Comparison of ENCODE assay signal across 17 cellular contexts in the genomic region with DNA sequence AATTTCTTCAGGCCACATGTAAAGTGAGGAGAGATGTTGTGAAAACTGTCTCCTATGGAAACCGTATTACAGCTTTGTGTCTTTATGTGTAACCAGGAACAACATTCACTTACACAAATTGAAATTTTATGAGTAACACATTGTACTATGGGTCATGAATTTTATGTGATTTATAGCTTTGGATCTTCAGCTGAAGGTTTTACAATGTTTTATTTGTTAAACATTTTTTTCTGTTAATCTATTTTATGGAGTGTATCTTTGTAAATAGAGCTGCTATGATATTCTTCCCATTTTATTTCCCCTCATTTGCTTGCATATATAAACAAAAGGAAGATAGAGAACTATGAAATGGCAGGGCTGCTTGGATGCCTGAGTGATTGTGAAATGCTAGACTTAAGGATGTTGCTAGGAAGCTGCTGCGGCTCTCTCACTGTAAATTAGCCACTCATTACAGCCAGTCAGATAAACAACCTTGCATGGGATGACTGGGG.
A peak's percentile ranks its signal among the peaks of the same experiment; 100 is the strongest.
DNase-seq lines count a peak whose midpoint lies in the region; ATAC-seq and TF ChIP-seq lines count a peak whose summit lies in the region.
"Had no signal": no experiment of that assay in that cellular context is flagged by ENCODE, and none has a peak within 500 bp of the region (broad histone marks: within the 10 kb centered on the region; RNA-seq: fewer than 3 reads in every experiment).

No MANE protein-coding gene starts in this region.

- no peaks in the 10 kb centered on the region for H4K20me1 ChIP-seq in Karpas-422 (ENCODE audit: insufficient read depth, low read depth, low read length)
- H4K20me1 ChIP-seq: BLaER1 treated with 17β-estradiol and CSF1 and Interleukin-3, amounts not matched to agents 10 nM and 100 nM had no signal

- H3K9ac ChIP-seq in Karpas-422 (ENCODE audit: low read length) = no peak overlapping the region
- H3K9ac ChIP-seq: BLaER1 treated with 17β-estradiol and CSF1 and Interleukin-3, amounts not matched to agents 10 nM and 100 nM; KMS-11 had no signal

- no peak overlapping the region for H2AFZ ChIP-seq in Karpas-422 (ENCODE audit: low read length)

- H3K4me3 ChIP-seq in kidney epithelial cell (ENCODE audit: low read depth, low read length) = no peak overlapping the region
- no peak overlapping the region for H3K4me3 ChIP-seq in Karpas-422 (ENCODE audit: low read length)
- H3K4me3 ChIP-seq in psoas muscle = no peak overlapping the region
- H3K4me3 ChIP-seq: BLaER1 treated with 17β-estradiol and CSF1 and Interleukin-3, amounts not matched to agents 10 nM and 100 nM; esophagus muscularis mucosa had no signal

- intact Hi-C loops in psoas muscle (cut with DNase I) = no loop called here

- ATAC-seq in SK-N-SH treated with all-trans-retinoic acid at 6 μM for 48 hours (peak; percentile 36; the same call in 2 of the 3 replicates), psoas muscle (no peak)
- ATAC-seq: left cardiac atrium, Panc1 had no signal

- peaks cover 20% of the 10 kb centered on the region; the same call in 1 of the 2 replicates for H3K9me3 ChIP-seq in Karpas-422 (ENCODE audit: low read length)
- H3K9me3 ChIP-seq in psoas muscle = no peaks in the 10 kb centered on the region
- H3K9me3 ChIP-seq: BLaER1 treated with 17β-estradiol and CSF1 and Interleukin-3, amounts not matched to agents 10 nM and 100 nM; esophagus muscularis mucosa had no signal

- H3K4me1 ChIP-seq in Karpas-422 (ENCODE audit: low read length) (no peaks in the 10 kb centered on the region), psoas muscle (no peaks in the 10 kb centered on the region)
- H3K4me1 ChIP-seq: BLaER1 treated with 17β-estradiol and CSF1 and Interleukin-3, amounts not matched to agents 10 nM and 100 nM had no signal

- H3K27me3 ChIP-seq in kidney epithelial cell (ENCODE audit: control insufficient read depth, insufficient read depth, low read length) = no peaks in the 10 kb centered on the region
- no peaks in the 10 kb centered on the region for H3K27me3 ChIP-seq in Karpas-422 (ENCODE audit: low read length)
- H3K27me3 ChIP-seq in psoas muscle (ENCODE audit: insufficient read depth in 3 of 3, low read length in 2 of 3) = no peaks in the 10 kb centered on the region
- H3K27me3 ChIP-seq: BLaER1 treated with 17β-estradiol and CSF1 and Interleukin-3, amounts not matched to agents 10 nM and 100 nM; esophagus muscularis mucosa had no signal

- no peaks in the 10 kb centered on the region for H3K79me2 ChIP-seq in Karpas-422 (ENCODE audit: low read length)

- TF ChIP-seq CTCF in kidney epithelial cell (IDR thresholded peaks at IDR 0.05; ENCODE audit: insufficient read depth, low read length, poor library complexity, severe bottlenecking) (no peak), psoas muscle (IDR thresholded peaks at IDR 0.05) (no peak)

- H3K4me2 ChIP-seq in Karpas-422 (ENCODE audit: low read depth, low read length, poor library complexity, severe bottlenecking) = no peak overlapping the region
- H3K4me2 ChIP-seq: BLaER1 treated with 17β-estradiol and CSF1 and Interleukin-3, amounts not matched to agents 10 nM and 100 nM; KMS-11 had no signal

- DNase-seq in DMS79 treated with DMSO at 0.1 percent for 48 hours (lab: John Stamatoyannopoulos, UW) = peak; percentile 93
- peak; percentile 84 for DNase-seq in NCI-H1105 treated with DMSO at 0.1 percent for 48 hours (lab: John Stamatoyannopoulos, UW)
- peak; percentile 49 for DNase-seq in kidney epithelial cell (ENCODE audit: low read depth)
- no peak for DNase-seq in C1 segment of cervical spinal cord (lab: John Stamatoyannopoulos, UW)
- DNase-seq in Karpas-422 = no peak
- no peak for DNase-seq in psoas muscle
- no peak for DNase-seq in NCI-H1694 treated with DMSO at 0.1 percent for 48 hours (lab: John Stamatoyannopoulos, UW)
- DNase-seq: H9; left cardiac atrium; occipital lobe; stimulated activated CD4-positive, alpha-beta T cell treated with anti-CD3 and anti-CD28 coated beads, Interleukin-2, amount 100 ng/mL, for 24 hours; T1000 had no signal

- WGBS in psoas muscle, 3 donors = 19 to 28% (median 27%) methylated on average over 2 of the region's 2 CpGs

- H3K36me3 ChIP-seq in kidney epithelial cell (ENCODE audit: control insufficient read depth, insufficient read depth, low read length) (no peaks in the 10 kb centered on the region), Karpas-422 (ENCODE audit: insufficient read depth, low read length) (no peaks in the 10 kb centered on the region), psoas muscle (ENCODE audit: insufficient read depth in 1 of 2, low read depth in 1 of 2) (no peaks in the 10 kb centered on the region)
- H3K36me3 ChIP-seq: BLaER1 treated with 17β-estradiol and CSF1 and Interleukin-3, amounts not matched to agents 10 nM and 100 nM; esophagus muscularis mucosa had no signal

- H3K9me2 ChIP-seq in Karpas-422 (replicated peaks; ENCODE audit: insufficient read depth, low read length) = no peaks in the 10 kb centered on the region

- H3K27ac ChIP-seq in Karpas-422 (ENCODE audit: low read length) = no peak overlapping the region
- H3K27ac ChIP-seq in psoas muscle = no peak overlapping the region
- H3K27ac ChIP-seq: BLaER1 treated with 17β-estradiol and CSF1 and Interleukin-3, amounts not matched to agents 10 nM and 100 nM; esophagus muscularis mucosa; KMS-11 had no signal

TF ChIP-seq in SK-N-SH treated with all-trans-retinoic acid at 6 μM for 48 hours, 23 proteins besides CTCF, POLR2A, EP300 and RAD21:
- TF ChIP-seq SNAI2 (CRISPR knock-in tag; IDR thresholded peaks at IDR 0.05) (no peak), ISL1 (CRISPR knock-in tag; IDR thresholded peaks at IDR 0.05) (peak; percentile 48)
TF ChIP-seq in SK-N-SH treated with all-trans-retinoic acid at 6 μM for 48 hours: peak in this region for 1.

Comparison
In these comparisons a context has a peak if more than half of its experiments do, and no peak if none do; other contexts are left out.
1. DNase-seq: peak in DMS79 treated with DMSO at 0.1 percent for 48 hours (single experiment), NCI-H1105 treated with DMSO at 0.1 percent for 48 hours (single experiment) and kidney epithelial cell (single experiment); none in C1 segment of cervical spinal cord (0 of 14), Karpas-422 (single experiment), psoas muscle (0 of 2) and NCI-H1694 treated with DMSO at 0.1 percent for 48 hours (single experiment).